In the genomic region with DNA sequence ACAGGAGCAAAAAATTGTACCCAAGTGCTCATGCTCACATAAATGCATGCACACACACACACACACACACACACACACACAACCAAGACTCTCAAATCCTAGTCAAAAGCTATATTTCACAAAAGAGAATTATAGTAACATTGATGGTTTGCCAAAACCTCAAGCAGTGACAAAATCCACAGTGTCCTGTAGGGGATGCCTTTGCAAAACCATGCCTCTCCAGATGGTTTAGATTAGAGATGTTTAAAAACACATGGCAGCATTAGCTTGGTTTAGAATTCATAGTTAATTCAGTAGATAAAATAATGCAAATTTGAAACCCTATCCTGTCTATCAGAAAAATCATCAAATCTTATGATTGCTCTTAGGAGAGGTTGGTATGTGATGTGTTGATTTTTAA, we compare ENCODE assay signal across 17 cellular contexts.
DNase-seq lines count a peak whose midpoint lies in the region; ATAC-seq and TF ChIP-seq lines count a peak whose summit lies in the region.
"Had no signal": no experiment of that assay in that cellular context is flagged by ENCODE, and none has a peak within 500 bp of the region (broad histone marks: within the 10 kb centered on the region; RNA-seq: fewer than 3 reads in every experiment).

No MANE protein-coding gene starts in this region.

- no peaks in the 10 kb centered on the region for H3K4me1 Mint-ChIP-seq in activated CD8-positive, alpha-beta T cell treated with anti-CD3 and anti-CD28 coated beads, Interleukin-2, amount 10 ng/mL, durations not matched to agents 7 days and 5 days (ENCODE audit: low read depth)
- H3K4me1 Mint-ChIP-seq: brain; stimulated activated naive B cell treated with anti-CD40 and anti-IgM and Interleukin-4, amounts not matched to agents 10 μg/mL and 1 μg/mL and 100 μg/mL, for 72 hours had no signal

- H3F3A ChIP-seq in SK-N-SH (replicated peaks; ENCODE audit: insufficient read depth), result no peaks in the 10 kb centered on the region

- no peak overlapping the region for H3K4me3 ChIP-seq in SK-N-SH (ENCODE audit: low read depth in 2 of 2, low read length in 1 of 2)
- H3K4me3 ChIP-seq: left lung had no signal

- H3K9me3 ChIP-seq in SK-N-SH, result no peaks in the 10 kb centered on the region
- H3K9me3 ChIP-seq: left lung had no signal

- H3K79me2 ChIP-seq in SK-N-SH (ENCODE audit: insufficient read depth), result no peaks in the 10 kb centered on the region

- TF ChIP-seq RAD21 in SK-N-SH (IDR thresholded peaks at IDR 0.05; ENCODE audit: low read length), result peak; percentile 55

- no peak overlapping the region for H3K27ac Mint-ChIP-seq in activated CD8-positive, alpha-beta T cell treated with anti-CD3 and anti-CD28 coated beads, Interleukin-2, amount 10 ng/mL, durations not matched to agents 7 days and 5 days
- H3K27ac Mint-ChIP-seq: brain; stimulated activated naive B cell treated with anti-CD40 and anti-IgM and Interleukin-4, amounts not matched to agents 10 μg/mL and 1 μg/mL and 100 μg/mL, for 72 hours had no signal

- POLR2A ChIA-PET in SK-N-SH (lab: Yijun Ruan, JAX), result interaction anchor here (0.7 to 1.1 kb wide), 2 partner anchors 898 to 1017 kb away, joined by 3 read pairs; no protein-coding TSS in a partner anchor
- POLR2A ChIA-PET in activated CD8-positive, alpha-beta T cell treated with anti-CD3 and anti-CD28 coated beads, Interleukin-2, amount 10 ng/mL, durations not matched to agents 7 days and 5 days (lab: Charles Lee), result no interaction called here

- no peaks in the 10 kb centered on the region for H3K36me3 Mint-ChIP-seq in activated CD8-positive, alpha-beta T cell treated with anti-CD3 and anti-CD28 coated beads, Interleukin-2, amount 10 ng/mL, durations not matched to agents 7 days and 5 days (ENCODE audit: low read depth)
- H3K36me3 Mint-ChIP-seq: brain; stimulated activated naive B cell treated with anti-CD40 and anti-IgM and Interleukin-4, amounts not matched to agents 10 μg/mL and 1 μg/mL and 100 μg/mL, for 72 hours had no signal

- no peak overlapping the region for H2AFZ ChIP-seq in SK-N-SH (ENCODE audit: low read depth)

- H3K27me3 Mint-ChIP-seq in activated CD8-positive, alpha-beta T cell treated with anti-CD3 and anti-CD28 coated beads, Interleukin-2, amount 10 ng/mL, durations not matched to agents 7 days and 5 days (ENCODE audit: low read depth), result peaks cover 5% of the 10 kb centered on the region
- H3K27me3 Mint-ChIP-seq: stimulated activated naive B cell treated with anti-CD40 and anti-IgM and Interleukin-4, amounts not matched to agents 10 μg/mL and 1 μg/mL and 100 μg/mL, for 72 hours had no signal

- H3K36me3 ChIP-seq in SK-N-SH (replicated peaks in 1 of 2; ENCODE audit: control insufficient read depth in 1 of 2, insufficient read depth in 2 of 2, low read length in 1 of 2), result no peaks in the 10 kb centered on the region
- H3K36me3 ChIP-seq: left lung had no signal

- DNase-seq in AG08395 (ENCODE audit: low spot score) (peak; percentile 80), GM04503 (ENCODE audit: low read depth) (peak; percentile 72), SK-N-SH (peak; percentile 65), fibroblast of peridontal ligament (ENCODE audit: extremely low read depth) (peak; percentile 97), SW480 (ENCODE audit: low spot score) (no peak), NCI-H1930 (lab: John Stamatoyannopoulos, UW) (no peak)
- DNase-seq in activated CD8-positive, alpha-beta T cell treated with anti-CD3 and anti-CD28 coated beads, Interleukin-2, amount 10 ng/mL, durations not matched to agents 7 days and 5 days, result no peak
- no peak for DNase-seq in activated naive CD4-positive, alpha-beta T cell treated with anti-CD3 and anti-CD28 coated beads, Interleukin-2, amount 50 U/mL, for 16 hours
- DNase-seq: activated CD4-positive, CD25-positive, alpha-beta regulatory T cell; activated gamma-delta T cell; Calu3; left lung; NCI-H1417; stimulated activated naive B cell treated with anti-CD40 and anti-IgM and Interleukin-4, amounts not matched to agents 10 μg/mL and 1 μg/mL and 100 μg/mL, for 72 hours; T-helper 1 cell had no signal

- peaks cover 0 to 11% of the 10 kb centered on the region in 2 experiments; a peak in 2 of 4 replicates for H3K4me1 ChIP-seq in SK-N-SH (ENCODE audit: control insufficient read depth in 1 of 2, insufficient read depth in 2 of 2, low read depth in 1 of 2, low read length in 1 of 2)
- H3K4me1 ChIP-seq: left lung had no signal

- no peaks in the 10 kb centered on the region for H3K27me3 ChIP-seq in SK-N-SH (ENCODE audit: insufficient read depth)
- H3K27me3 ChIP-seq: left lung had no signal

- no peaks in the 10 kb centered on the region for H4K20me1 ChIP-seq in SK-N-SH (ENCODE audit: insufficient read depth)

- CTCF ChIA-PET in SK-N-SH (lab: Yijun Ruan, JAX), result interaction anchor here (0.6 to 2.2 kb wide), 18 partner anchors 9 to 1023 kb away, joined by 3 to 11 read pairs (median 4); a partner anchor contains a TSS
- CTCF ChIA-PET in activated CD8-positive, alpha-beta T cell treated with anti-CD3 and anti-CD28 coated beads, Interleukin-2, amount 10 ng/mL, durations not matched to agents 7 days and 5 days (lab: Charles Lee), result no interaction called here

- no peak overlapping the region for H3K4me2 ChIP-seq in SK-N-SH

- TF ChIP-seq CTCF in SK-N-SH (IDR thresholded peaks at IDR 0.05), result peak; percentile 43

- H3K9ac ChIP-seq in SK-N-SH, result no peak overlapping the region

- no peaks in the 10 kb centered on the region for H3K9me2 ChIP-seq in SK-N-SH

- no peak for ATAC-seq in activated CD8-positive, alpha-beta T cell treated with anti-CD3 and anti-CD28 coated beads, Interleukin-2, amount 10 ng/mL, durations not matched to agents 7 days and 5 days
- ATAC-seq: left lung; Panc1; stimulated activated naive B cell treated with anti-CD40 and anti-IgM and Interleukin-4, amounts not matched to agents 10 μg/mL and 1 μg/mL and 100 μg/mL, for 72 hours had no signal

- H3K27ac ChIP-seq in SK-N-SH (ENCODE audit: low read depth in 2 of 2, low read length in 1 of 2), result no peak overlapping the region
- H3K27ac ChIP-seq: left lung had no signal

- 0 out of 4 replicates have a peak, but pooled peaks of 1 of the 2 experiments have one; percentile 27 for TF ChIP-seq EP300 in SK-N-SH (IDR thresholded peaks at IDR 0.05; ENCODE audit: borderline replicate concordance in 1 of 2, low read depth in 1 of 2, low read length in 1 of 2)

- H3K9me3 Mint-ChIP-seq in activated CD8-positive, alpha-beta T cell treated with anti-CD3 and anti-CD28 coated beads, Interleukin-2, amount 10 ng/mL, durations not matched to agents 7 days and 5 days (ENCODE audit: insufficient read depth), result no peaks in the 10 kb centered on the region
- H3K9me3 Mint-ChIP-seq: brain; stimulated activated naive B cell treated with anti-CD40 and anti-IgM and Interleukin-4, amounts not matched to agents 10 μg/mL and 1 μg/mL and 100 μg/mL, for 72 hours had no signal

- no peak overlapping the region for H3K4me3 Mint-ChIP-seq in activated CD8-positive, alpha-beta T cell treated with anti-CD3 and anti-CD28 coated beads, Interleukin-2, amount 10 ng/mL, durations not matched to agents 7 days and 5 days
- H3K4me3 Mint-ChIP-seq: brain; stimulated activated naive B cell treated with anti-CD40 and anti-IgM and Interleukin-4, amounts not matched to agents 10 μg/mL and 1 μg/mL and 100 μg/mL, for 72 hours had no signal

TF ChIP-seq in SK-N-SH, 30 proteins besides CTCF, POLR2A, EP300 and RAD21:
- TF ChIP-seq EZH2phosphoT487 (IDR thresholded peaks at IDR 0.05; ENCODE audit: borderline replicate concordance, low read depth) (no peak), TCF12 (IDR thresholded peaks at IDR 0.05) (peak; percentile 81), CHD2 (IDR thresholded peaks at IDR 0.05; ENCODE audit: low read length, partially characterized antibody) (peak; percentile 43), GATA2 (CRISPR knock-in tag; IDR thresholded peaks at IDR 0.05) (peak; percentile 74), TAF1 (IDR thresholded peaks at IDR 0.05; ENCODE audit: borderline replicate concordance, low read depth, low read length) (no peak), RCOR1 (IDR thresholded peaks at IDR 0.05; ENCODE audit: low read length) (peak; percentile 79; the same call in 1 of the 2 replicates), POLR2AphosphoS5 (IDR thresholded peaks at IDR 0.05; ENCODE audit: low read depth, low read length) (no peak)
- TF ChIP-seq, protein P1, sequence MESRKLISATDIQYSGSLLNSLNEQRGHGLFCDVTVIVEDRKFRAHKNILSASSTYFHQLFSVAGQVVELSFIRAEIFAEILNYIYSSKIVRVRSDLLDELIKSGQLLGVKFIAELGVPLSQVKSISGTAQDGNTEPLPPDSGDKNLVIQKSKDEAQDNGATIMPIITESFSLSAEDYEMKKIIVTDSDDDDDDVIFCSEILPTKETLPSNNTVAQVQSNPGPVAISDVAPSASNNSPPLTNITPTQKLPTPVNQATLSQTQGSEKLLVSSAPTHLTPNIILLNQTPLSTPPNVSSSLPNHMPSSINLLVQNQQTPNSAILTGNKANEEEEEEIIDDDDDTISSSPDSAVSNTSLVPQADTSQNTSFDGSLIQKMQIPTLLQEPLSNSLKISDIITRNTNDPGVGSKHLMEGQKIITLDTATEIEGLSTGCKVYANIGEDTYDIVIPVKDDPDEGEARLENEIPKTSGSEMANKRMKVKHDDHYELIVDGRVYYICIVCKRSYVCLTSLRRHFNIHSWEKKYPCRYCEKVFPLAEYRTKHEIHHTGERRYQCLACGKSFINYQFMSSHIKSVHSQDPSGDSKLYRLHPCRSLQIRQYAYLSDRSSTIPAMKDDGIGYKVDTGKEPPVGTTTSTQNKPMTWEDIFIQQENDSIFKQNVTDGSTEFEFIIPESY (IDR thresholded peaks at IDR 0.05; ENCODE audit: borderline replicate concordance, low read depth), result no peak
- TF ChIP-seq, protein P2, sequence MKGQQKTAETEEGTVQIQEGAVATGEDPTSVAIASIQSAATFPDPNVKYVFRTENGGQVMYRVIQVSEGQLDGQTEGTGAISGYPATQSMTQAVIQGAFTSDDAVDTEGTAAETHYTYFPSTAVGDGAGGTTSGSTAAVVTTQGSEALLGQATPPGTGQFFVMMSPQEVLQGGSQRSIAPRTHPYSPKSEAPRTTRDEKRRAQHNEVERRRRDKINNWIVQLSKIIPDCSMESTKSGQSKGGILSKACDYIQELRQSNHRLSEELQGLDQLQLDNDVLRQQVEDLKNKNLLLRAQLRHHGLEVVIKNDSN (IDR thresholded peaks at IDR 0.05; ENCODE audit: borderline replicate concordance, low read depth), result no peak
- TF ChIP-seq, protein P3, sequence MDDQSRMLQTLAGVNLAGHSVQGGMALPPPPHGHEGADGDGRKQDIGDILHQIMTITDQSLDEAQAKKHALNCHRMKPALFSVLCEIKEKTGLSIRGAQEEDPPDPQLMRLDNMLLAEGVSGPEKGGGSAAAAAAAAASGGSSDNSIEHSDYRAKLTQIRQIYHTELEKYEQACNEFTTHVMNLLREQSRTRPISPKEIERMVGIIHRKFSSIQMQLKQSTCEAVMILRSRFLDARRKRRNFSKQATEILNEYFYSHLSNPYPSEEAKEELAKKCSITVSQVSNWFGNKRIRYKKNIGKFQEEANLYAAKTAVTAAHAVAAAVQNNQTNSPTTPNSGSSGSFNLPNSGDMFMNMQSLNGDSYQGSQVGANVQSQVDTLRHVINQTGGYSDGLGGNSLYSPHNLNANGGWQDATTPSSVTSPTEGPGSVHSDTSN (IDR thresholded peaks at IDR 0.05), result no peak

Comparison
In these comparisons a context has a peak if more than half of its experiments do, and no peak if none do; other contexts are left out.
1. DNase-seq: peak in AG08395 (single experiment), GM04503 (single experiment), SK-N-SH (single experiment) and fibroblast of peridontal ligament (single experiment); none in SW480 (single experiment), activated CD8-positive, alpha-beta T cell treated with anti-CD3 and anti-CD28 coated beads, Interleukin-2, amount 10 ng/mL, durations not matched to agents 7 days and 5 days (single experiment), NCI-H1930 (0 of 2) and activated naive CD4-positive, alpha-beta T cell treated with anti-CD3 and anti-CD28 coated beads, Interleukin-2, amount 50 U/mL, for 16 hours (single experiment).